Comparison of ENCODE assay signal across 10 cellular contexts in genomic region chr15:62307551-62307950, GRCh38.
DNase-seq lines count a peak whose midpoint lies in the region; ATAC-seq and TF ChIP-seq lines count a peak whose summit lies in the region.
"Had no signal": no experiment of that assay in that cellular context is flagged by ENCODE, and none has a peak within 500 bp of the region (broad histone marks: within the 10 kb centered on the region; RNA-seq: fewer than 3 reads in every experiment).

No MANE protein-coding gene starts in this region.

- H3K4me1 ChIP-seq in A673 (ENCODE audit: insufficient read depth, low read length, poor library complexity, severe bottlenecking) (no peaks in the 10 kb centered on the region), adipocyte (ENCODE audit: control insufficient read depth, insufficient read depth, low read length) (peaks cover 26% of the 10 kb centered on the region)

- H3K27ac ChIP-seq in A673 (ENCODE audit: low read depth, low read length, poor library complexity, severe bottlenecking) = no peak overlapping the region

- no peak for ATAC-seq in natural killer cell treated with Interleukin-12 subunit alpha and Interleukin-12 subunit beta and Interleukin-15 and Interleukin-18, amount 100 ng/mL, for 72 hours

- no peaks in the 10 kb centered on the region for H3K27me3 ChIP-seq in A673 (replicated peaks; ENCODE audit: insufficient read depth, low read depth, low read length, poor library complexity)
- H3K27me3 ChIP-seq in adipocyte (replicated peaks; ENCODE audit: control insufficient read depth, insufficient read depth, low read length) = no peaks in the 10 kb centered on the region
- H3K27me3 ChIP-seq: tibial nerve had no signal

- no peak overlapping the region for H3K4me3 Mint-ChIP-seq in natural killer cell treated with Interleukin-12 subunit alpha and Interleukin-12 subunit beta and Interleukin-15 and Interleukin-18, amount 100 ng/mL, for 72 hours

- POLR2A ChIA-PET in A673 (lab: Charles Lee; ENCODE audit: low non-redundant PET) = no interaction called here

- H3K9me3 Mint-ChIP-seq in natural killer cell treated with Interleukin-12 subunit alpha and Interleukin-12 subunit beta and Interleukin-15 and Interleukin-18, amount 100 ng/mL, for 72 hours = no peaks in the 10 kb centered on the region

- peak overlapping the region; percentile 20 for H3K9ac ChIP-seq in adipocyte (ENCODE audit: low read length)

- H3K4me1 Mint-ChIP-seq in natural killer cell treated with Interleukin-12 subunit alpha and Interleukin-12 subunit beta and Interleukin-15 and Interleukin-18, amount 100 ng/mL, for 72 hours (ENCODE audit: low read depth in 2 of 2) = peaks cover 7 to 8% of the 10 kb centered on the region in 2 donors

- H3K36me3 Mint-ChIP-seq in natural killer cell treated with Interleukin-12 subunit alpha and Interleukin-12 subunit beta and Interleukin-15 and Interleukin-18, amount 100 ng/mL, for 72 hours = no peaks in the 10 kb centered on the region

- no TSS peak for BruUV-seq in A673 (replicated peaks; lab: Mats Ljungman, UMichigan)

- DNase-seq in A673 (ENCODE audit: low spot score) (peak; percentile 9), HPDE6-E6E7 (ENCODE audit: extremely low spot score) (peak; percentile 64), adipocyte (ENCODE audit: low read depth) (peak; percentile 57), foreskin melanocyte (peak; percentile 49), NCI-H146 treated with DMSO at 0.1 percent for 48 hours (lab: John Stamatoyannopoulos, UW; ENCODE audit: unreplicated experiment) (no peak), NCI-H146 (lab: John Stamatoyannopoulos, UW) (no peak)
- DNase-seq in natural killer cell treated with Interleukin-12 subunit alpha and Interleukin-12 subunit beta and Interleukin-15 and Interleukin-18, amount 100 ng/mL, for 72 hours (ENCODE audit: low spot score) = no peak
- no peak for DNase-seq in central memory CD4-positive, alpha-beta T cell
- DNase-seq: activated CD4-positive, alpha-beta T cell treated with anti-CD3 and anti-CD28 coated beads, Interleukin-2, amount 50 U/mL, for 1 hour had no signal

- H3K4me3 ChIP-seq in A673 (ENCODE audit: low read depth, low read length, poor library complexity, severe bottlenecking) (no peak overlapping the region), adipocyte (ENCODE audit: low read length) (no peak overlapping the region)
- H3K4me3 ChIP-seq: tibial nerve had no signal

- H3K36me3 ChIP-seq in A673 (ENCODE audit: insufficient read depth, low read length, poor library complexity, severe bottlenecking) = no peaks in the 10 kb centered on the region
- no peaks in the 10 kb centered on the region for H3K36me3 ChIP-seq in adipocyte (ENCODE audit: control insufficient read depth, insufficient read depth, low read length, severe bottlenecking)
- H3K36me3 ChIP-seq: tibial nerve had no signal

- H3K27me3 Mint-ChIP-seq in natural killer cell treated with Interleukin-12 subunit alpha and Interleukin-12 subunit beta and Interleukin-15 and Interleukin-18, amount 100 ng/mL, for 72 hours = peaks cover 32 to 45% of the 10 kb centered on the region in 2 donors

- H3K9me3 ChIP-seq in A673 (ENCODE audit: low read depth, low read length, poor library complexity, severe bottlenecking) (no peaks in the 10 kb centered on the region), adipocyte (ENCODE audit: control insufficient read depth, low read length) (peaks cover 6% of the 10 kb centered on the region)

- no peak overlapping the region for H3K27ac Mint-ChIP-seq in natural killer cell treated with Interleukin-12 subunit alpha and Interleukin-12 subunit beta and Interleukin-15 and Interleukin-18, amount 100 ng/mL, for 72 hours

- TF ChIP-seq CTCF in A673 (conservative IDR thresholded peaks at IDR 0.05; ENCODE audit: low read depth, low read length) = no peak

- CTCF ChIA-PET in A673 (lab: Charles Lee) = interaction anchor here (0.6 to 1.0 kb wide), 2 partner anchors 473 to 1988 kb away, joined by 4 to 6 read pairs; no protein-coding TSS in a partner anchor

- intact Hi-C loops in A673 (cut with micrococcal nuclease; ENCODE audit: unreplicated experiment) = loop anchor here (2.0 to 10.0 kb wide), 2 partner anchors 243 to 435 kb away; partner anchors contain the start of genes C2CD4A and VPS13C

Comparison
In these comparisons a context has a peak if more than half of its experiments do, and no peak if none do; other contexts are left out.
1. DNase-seq: peak in A673 (single experiment), HPDE6-E6E7 (single experiment), adipocyte (single experiment) and foreskin melanocyte (single experiment); none in NCI-H146 treated with DMSO at 0.1 percent for 48 hours (single experiment), natural killer cell treated with Interleukin-12 subunit alpha and Interleukin-12 subunit beta and Interleukin-15 and Interleukin-18, amount 100 ng/mL, for 72 hours (single experiment), central memory CD4-positive, alpha-beta T cell (single experiment) and NCI-H146 (single experiment).